ENCODE assay signal across 16 cellular contexts in genomic region chr2:156471772-156472171, GRCh38. TPM values are rescaled to one million over a fixed set of nuclear protein-coding genes. Genes with fewer than 3 reads are reported as not detected.
A peak's percentile ranks its signal among the peaks of the same experiment; 100 is the strongest.
DNase-seq lines count a peak whose midpoint lies in the region; ATAC-seq and TF ChIP-seq lines count a peak whose summit lies in the region.
"Had no signal": no experiment of that assay in that cellular context is flagged by ENCODE, and none has a peak within 500 bp of the region (broad histone marks: within the 10 kb centered on the region; RNA-seq: fewer than 3 reads in every experiment).

No MANE protein-coding gene starts in this region.

- no peaks in the 10 kb centered on the region for H3F3A ChIP-seq in DOHH2 (ENCODE audit: control insufficient read depth, insufficient read depth)

- TF ChIP-seq CTCF in DOHH2 (IDR thresholded peaks at IDR 0.05; ENCODE audit: low read depth, low read length, poor library complexity, severe bottlenecking) (no peak), fibroblast of villous mesenchyme (IDR thresholded peaks at IDR 0.05; ENCODE audit: insufficient read depth, low read depth, low read length) (no peak), psoas muscle (IDR thresholded peaks at IDR 0.05) (no peak)

- H3K9me3 ChIP-seq in DOHH2 (ENCODE audit: control insufficient read depth, insufficient read depth, low read length) (no peaks in the 10 kb centered on the region), SK-N-MC (ENCODE audit: low read depth, low read length) (no peaks in the 10 kb centered on the region), psoas muscle (no peaks in the 10 kb centered on the region)

- no peak overlapping the region for H3K9ac ChIP-seq in SK-N-MC (ENCODE audit: insufficient read length)

- no peaks in the 10 kb centered on the region for H4K20me1 ChIP-seq in DOHH2 (ENCODE audit: control insufficient read depth, insufficient read depth, low read depth, low read length)

- no peak for DNase-seq in SK-N-MC (ENCODE audit: low read depth, low spot score)
- DNase-seq in fibroblast of villous mesenchyme (ENCODE audit: low read depth) = peak; percentile 55
- DNase-seq in psoas muscle = no peak
- no peak for DNase-seq in activated CD4-positive, alpha-beta T cell treated with anti-CD3 and anti-CD28 coated beads, Interleukin-2, amount 50 U/mL, for 1 hour
- DNase-seq: C1 segment of cervical spinal cord, H7, NCI-H1105, NCI-H2081, NCI-H2171 treated with DMSO at 0.1 percent for 48 hours, NCI-H446 treated with DMSO at 0.1 percent for 48 hours, NCI-H774, Right ventricle myocardium superior had no signal

- intact Hi-C loops in psoas muscle (cut with DNase I) = no loop called here

- peaks cover 32% of the 10 kb centered on the region for H3K4me1 ChIP-seq in DOHH2 (ENCODE audit: control insufficient read depth, low read length)
- peaks cover 46% of the 10 kb centered on the region for H3K4me1 ChIP-seq in psoas muscle

- H3K4me3 ChIP-seq in DOHH2 (ENCODE audit: low read length) (peak overlapping the region; percentile 40; the same call in 1 of the 2 replicates), SK-N-MC (peak overlapping the region; percentile 49; the same call in 1 of the 2 replicates), fibroblast of villous mesenchyme (ENCODE audit: low read depth, low read length) (no peak overlapping the region), psoas muscle (no peak overlapping the region)

- H3K9me2 ChIP-seq in DOHH2 (replicated peaks; ENCODE audit: control insufficient read depth, low read length) = no peaks in the 10 kb centered on the region; the same call in 1 of the 2 replicates

- peak in 1 of 4 donors; percentile 30 for ATAC-seq in psoas muscle
- ATAC-seq in GM21423 (IDR thresholded peaks at IDR 0.05; ENCODE audit: unreplicated experiment) = no peak
- ATAC-seq in HG03457 (IDR thresholded peaks at IDR 0.05; ENCODE audit: unreplicated experiment) = no peak
- no peak for ATAC-seq in GM21447 (IDR thresholded peaks at IDR 0.05; ENCODE audit: unreplicated experiment)

- H3K27me3 ChIP-seq in DOHH2 (ENCODE audit: control insufficient read depth, low read length) = no peaks in the 10 kb centered on the region
- no peaks in the 10 kb centered on the region for H3K27me3 ChIP-seq in psoas muscle (ENCODE audit: insufficient read depth in 3 of 3, low read length in 2 of 3)

- peak overlapping the region; percentile 53; the same call in 1 of the 2 replicates for H3K4me2 ChIP-seq in DOHH2 (ENCODE audit: low read length)

- H3K36me3 ChIP-seq in DOHH2 (ENCODE audit: control insufficient read depth, low read length) = no peaks in the 10 kb centered on the region
- no peaks in the 10 kb centered on the region for H3K36me3 ChIP-seq in SK-N-MC (ENCODE audit: insufficient read depth, low read length)
- peaks cover 2 to 4% of the 10 kb centered on the region in 2 donors for H3K36me3 ChIP-seq in psoas muscle (ENCODE audit: insufficient read depth in 1 of 2, low read depth in 1 of 2)

- peaks cover 11% of the 10 kb centered on the region for H3K79me2 ChIP-seq in DOHH2 (ENCODE audit: control insufficient read depth, low read length)

- H3K27ac ChIP-seq in DOHH2 (ENCODE audit: low read depth, low read length) (no peak overlapping the region), SK-N-MC (peak overlapping the region; percentile 50; the same call in 1 of the 2 replicates), psoas muscle (peak overlapping the region; percentile 18)

RNA-seq across cellular contexts. Expression of gene GPD2, which starts 35.6 kb away (rescaled TPM):
- total RNA-seq in fibroblast of villous mesenchyme (44.5 and 63.9 TPM in 2 replicates), psoas muscle (10 to 100 TPM; 16.3 to 86.6 (median 35.8) TPM)
- polyA plus RNA-seq in psoas muscle = 10 to 100 TPM in 1 of 3 donors, 1 to 10 TPM in 2; 6.3 to 24.0 (median 8.6) TPM

Comparison
In these comparisons a context has a peak if more than half of its experiments do, and no peak if none do; other contexts are left out.
1. H3K4me3 ChIP-seq: peak in DOHH2 (single experiment) and SK-N-MC (single experiment); none in fibroblast of villous mesenchyme (single experiment) and psoas muscle (single experiment).